Comparison of ENCODE assay signal across 8 cellular contexts in the genomic region with DNA sequence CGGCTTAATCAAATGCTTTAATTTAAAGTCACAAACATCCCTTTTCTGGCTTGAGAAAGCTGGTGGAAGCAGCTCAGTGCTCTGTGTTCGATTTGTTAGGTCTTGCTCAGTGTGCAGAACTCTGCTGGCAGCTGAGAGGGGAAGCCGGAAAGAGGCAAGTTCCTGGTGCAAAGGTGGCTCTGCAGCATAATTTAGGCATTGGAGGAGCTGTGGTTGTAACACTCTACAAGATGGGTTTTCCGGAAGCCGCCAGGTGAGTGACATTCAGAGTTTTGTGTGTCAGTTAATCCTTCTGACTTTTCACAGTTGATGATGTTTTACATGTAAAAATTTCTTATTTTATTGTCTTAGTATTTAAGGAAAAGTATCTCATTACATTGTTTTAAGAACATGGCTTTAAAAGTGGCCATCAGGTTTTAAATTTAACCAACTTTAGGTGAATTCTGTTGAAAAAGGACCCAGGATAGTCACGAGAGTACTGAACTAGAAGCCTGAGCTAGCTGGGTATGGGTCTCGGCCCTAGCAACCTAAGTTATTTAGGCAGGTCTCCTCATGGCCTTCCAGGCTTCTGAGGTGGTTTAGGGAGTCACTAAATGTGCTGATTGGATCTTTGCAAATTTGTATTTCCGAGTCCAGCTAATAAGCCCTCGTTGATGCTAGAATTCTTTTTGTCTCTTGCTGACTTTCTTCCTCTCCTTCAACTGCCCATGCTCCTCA. TPM values are rescaled to one million over a fixed set of nuclear protein-coding genes. Genes with fewer than 3 reads are reported as not detected.
DNase-seq lines count a peak whose midpoint lies in the region; ATAC-seq, FAIRE-seq and TF ChIP-seq lines count a peak whose summit lies in the region.

No MANE protein-coding gene starts in this region.

- FAIRE-seq in GM12892 (lab: Jason Lieb, UNC): peak; percentile 98
- FAIRE-seq in D721Med (lab: Jason Lieb, UNC): no peak

- DNase-seq in GM12892 (ENCODE audit: insufficient read length): peak; percentile 53
- peak; percentile 97 for DNase-seq in NCI-H2029 (lab: John Stamatoyannopoulos, UW)
- peak; percentile 73 for DNase-seq in T-helper 22 cell (ENCODE audit: low read depth)
- peak; percentile 88 for DNase-seq in astrocyte of the spinal cord (ENCODE audit: low read depth, low spot score)
- peak in 46 of 51 donors; percentile 2 to 74 (median 41) for DNase-seq in hypothalamus (lab: John Stamatoyannopoulos, UW)
- DNase-seq in retinal pigment epithelial cell (ENCODE audit: low read depth): peak; percentile 73
- DNase-seq in D721Med (ENCODE audit: insufficient read length, low spot score): no peak

- TF ChIP-seq POLR2A in GM12892 (IDR thresholded peaks at IDR 0.05; ENCODE audit: low read depth, low read length): peak; percentile 72

- TF ChIP-seq CTCF in astrocyte of the spinal cord (IDR thresholded peaks at IDR 0.05; ENCODE audit: low read depth, low read length): no peak
- TF ChIP-seq CTCF in retinal pigment epithelial cell (conservative IDR thresholded peaks at IDR 0.05; ENCODE audit: low read depth, low read length): no peak
- TF ChIP-seq CTCF in D721Med (IDR thresholded peaks at IDR 0.05; ENCODE audit: insufficient read depth, missing control alignments): no peak

- in situ Hi-C loops in astrocyte of the spinal cord (cut with HindIII; ENCODE audit: low sequenced_read_pairs): no loop called here

- H3K4me3 ChIP-seq in astrocyte of the spinal cord (ENCODE audit: low read depth, low read length) (peak overlapping the region; percentile 76), retinal pigment epithelial cell (ENCODE audit: low read length) (peak overlapping the region; percentile 71)

- ATAC-seq in HG02943 (IDR thresholded peaks at IDR 0.05; ENCODE audit: low read depth, unreplicated experiment): peak; percentile 83

RNA-seq across cellular contexts. Expression of a gene that starts 47.1 kb away (rescaled TPM):
- not detected for polyA plus RNA-seq in GM12892 (2012; ENCODE audit: missing spikeins)
